Comparison of ENCODE assay signal across 23 cellular contexts in the genomic region with DNA sequence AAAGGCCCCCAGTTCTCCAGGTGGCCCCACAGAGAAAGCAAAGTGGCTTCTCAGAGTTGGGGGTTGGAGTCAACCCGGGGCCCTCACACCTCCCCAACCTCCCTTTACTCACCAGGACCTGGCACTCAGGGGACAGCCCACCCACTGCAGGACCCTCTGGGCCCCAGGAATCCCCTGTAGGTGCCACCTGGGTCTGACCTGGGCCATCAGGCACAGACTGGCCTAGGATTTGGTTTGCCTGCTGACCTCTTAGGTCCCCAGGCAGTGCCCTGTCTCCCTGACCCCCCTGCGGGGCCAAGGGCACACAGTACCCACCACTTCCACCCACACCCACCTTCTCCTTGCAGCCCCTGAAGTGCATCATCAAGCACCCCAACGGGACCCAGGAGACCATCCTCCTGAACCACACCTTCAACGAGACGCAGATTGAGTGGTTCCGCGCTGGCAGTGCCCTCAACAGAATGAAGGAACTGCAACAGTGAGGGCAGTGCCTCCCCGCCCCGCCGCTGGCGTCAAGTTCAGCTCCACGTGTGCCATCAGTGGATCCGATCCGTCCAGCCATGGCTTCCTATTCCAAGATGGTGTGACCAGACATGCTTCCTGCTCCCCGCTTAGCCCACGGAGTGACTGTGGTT. TPM values are rescaled to one million over a fixed set of nuclear protein-coding genes. Genes with fewer than 3 reads are reported as not detected.
DNase-seq lines count a peak whose midpoint lies in the region; ATAC-seq and TF ChIP-seq lines count a peak whose summit lies in the region.
"Had no signal": no experiment of that assay in that cellular context is flagged by ENCODE, and none has a peak within 500 bp of the region (broad histone marks: within the 10 kb centered on the region; RNA-seq: fewer than 3 reads in every experiment).

No MANE protein-coding gene starts in this region.

- peak overlapping the region; percentile 42 for H3K27ac Mint-ChIP-seq in activated naive CD8-positive, alpha-beta T cell
- H3K27ac Mint-ChIP-seq in activated naive CD8-positive, alpha-beta T cell treated with anti-CD3 and anti-CD28 coated beads, Interleukin-2, amount 50 U/mL, for 24 hours = no peak overlapping the region
- H3K27ac Mint-ChIP-seq in HFFc6 = peak overlapping the region; percentile 6; the same call in 1 of the 2 replicates

- intact Hi-C loops in dorsolateral prefrontal cortex (cut with DNase I) = loop anchor here in 1 of 2 donors (5.0 kb wide), 1 partner anchor 606 kb away; no protein-coding TSS in a partner anchor
- intact Hi-C loops in gastrocnemius medialis (cut with DNase I; ENCODE audit: low total_unique reads) = loop anchor here (5.0 kb wide), 1 partner anchor 201 kb away; no protein-coding TSS in a partner anchor
- intact Hi-C loops in colonic mucosa (cut with DNase I) = no loop called here

- DNase-seq in activated naive CD8-positive, alpha-beta T cell treated with anti-CD3 and anti-CD28 coated beads, Interleukin-2, amount 50 U/mL, for 24 hours = no peak
- no peak for DNase-seq in HFFc6
- no peak for DNase-seq in dorsolateral prefrontal cortex
- no peak for DNase-seq in gastrocnemius medialis
- no peak for DNase-seq in colonic mucosa
- no peak for DNase-seq in NCI-H2081 treated with DMSO at 0.1 percent for 48 hours (lab: John Stamatoyannopoulos, UW)
- no peak for DNase-seq in NCI-H510A treated with DMSO at 0.1 percent for 48 hours (lab: John Stamatoyannopoulos, UW)
- DNase-seq: ACHN; activated CD4-positive, alpha-beta T cell treated with anti-CD3 and anti-CD28 coated beads, Interleukin-2, amount 50 U/mL, for 1 hour; activated gamma-delta T cell treated with Interleukin-2 at 50 U/mL for 16 hours; CD4-positive, alpha-beta memory T cell; DMS79 treated with DMSO at 0.1 percent for 48 hours; hippocampal formation; KG1; kidney; mesendoderm; NCI-H2029 treated with DMSO at 0.1 percent for 48 hours; NK-92 treated with Interleukin-12 subunit alpha and Interleukin-12 subunit beta, amount 100 ng/mL, for 24 hours; testis had no signal

- H3K27ac ChIP-seq in dorsolateral prefrontal cortex (peak overlapping the region in 51 of 59 donors; percentile 4 to 99 (median 90)), gastrocnemius medialis (peak overlapping the region; percentile 73 to 96 (median 84)), colonic mucosa (no peak overlapping the region)

- no peak for TF ChIP-seq POLR2A in gastrocnemius medialis (IDR thresholded peaks at IDR 0.05)

- no peaks in the 10 kb centered on the region for H3K27me3 Mint-ChIP-seq in activated naive CD8-positive, alpha-beta T cell
- no peaks in the 10 kb centered on the region for H3K27me3 Mint-ChIP-seq in activated naive CD8-positive, alpha-beta T cell treated with anti-CD3 and anti-CD28 coated beads, Interleukin-2, amount 50 U/mL, for 24 hours
- peaks cover 29% of the 10 kb centered on the region for H3K27me3 Mint-ChIP-seq in HFFc6 (ENCODE audit: insufficient read depth)
- H3K27me3 Mint-ChIP-seq: CD4-positive, alpha-beta memory T cell; progenitor cell of endocrine pancreas had no signal

- TF ChIP-seq CTCF in HFFc6 (IDR thresholded peaks at IDR 0.05) (no peak), dorsolateral prefrontal cortex (IDR thresholded peaks at IDR 0.05 in 54 of 56, conservative IDR thresholded peaks at IDR 0.05 in 2 of 56; ENCODE audit: low read depth in 1 of 56, partially characterized antibody in 56 of 56) (no peak), gastrocnemius medialis (IDR thresholded peaks at IDR 0.05 in 4 of 5, conservative IDR thresholded peaks at IDR 0.05 in 1 of 5) (no peak), colonic mucosa (IDR thresholded peaks at IDR 0.05) (no peak)

- H3K4me3 ChIP-seq in dorsolateral prefrontal cortex = no peak overlapping the region
- no peak overlapping the region for H3K4me3 ChIP-seq in gastrocnemius medialis
- no peak overlapping the region for H3K4me3 ChIP-seq in colonic mucosa
- H3K4me3 ChIP-seq: smooth muscle cell, testis had no signal

- H3K27me3 ChIP-seq in dorsolateral prefrontal cortex = no peaks in the 10 kb centered on the region
- no peaks in the 10 kb centered on the region for H3K27me3 ChIP-seq in gastrocnemius medialis
- H3K27me3 ChIP-seq in colonic mucosa = no peaks in the 10 kb centered on the region
- H3K27me3 ChIP-seq: testis had no signal

- no peak overlapping the region for H3K9ac ChIP-seq in colonic mucosa (ENCODE audit: low read depth in 2 of 2, low read length in 2 of 2)

- H3K4me1 ChIP-seq in gastrocnemius medialis (peaks cover 24 to 35% of the 10 kb centered on the region in 2 donors), colonic mucosa (no peaks in the 10 kb centered on the region)

- ATAC-seq in activated naive CD8-positive, alpha-beta T cell treated with anti-CD3 and anti-CD28 coated beads, Interleukin-2, amount 50 U/mL, for 24 hours = no peak
- ATAC-seq in gastrocnemius medialis = no peak

- in situ Hi-C loops in gastrocnemius medialis (cut with MboI; ENCODE audit: low sequenced_read_pairs in 4 of 4) = loop anchor here in 1 of 4 donors (25.0 kb wide), 1 partner anchor 241 kb away; a partner anchor contains a TSS

- peaks cover 24% of the 10 kb centered on the region for H3K4me1 Mint-ChIP-seq in activated naive CD8-positive, alpha-beta T cell (ENCODE audit: low read depth)
- peaks cover 19% of the 10 kb centered on the region for H3K4me1 Mint-ChIP-seq in activated naive CD8-positive, alpha-beta T cell treated with anti-CD3 and anti-CD28 coated beads, Interleukin-2, amount 50 U/mL, for 24 hours
- peaks cover 11% of the 10 kb centered on the region for H3K4me1 Mint-ChIP-seq in HFFc6 (ENCODE audit: low read depth)

- H3K9me3 ChIP-seq in gastrocnemius medialis (no peaks in the 10 kb centered on the region), colonic mucosa (no peaks in the 10 kb centered on the region)
- H3K9me3 ChIP-seq: testis had no signal

- H3K36me3 Mint-ChIP-seq in activated naive CD8-positive, alpha-beta T cell = peaks cover 3% of the 10 kb centered on the region
- H3K36me3 Mint-ChIP-seq in activated naive CD8-positive, alpha-beta T cell treated with anti-CD3 and anti-CD28 coated beads, Interleukin-2, amount 50 U/mL, for 24 hours (ENCODE audit: low read depth) = peaks cover 28% of the 10 kb centered on the region
- peaks cover 6% of the 10 kb centered on the region; the same call in 1 of the 2 replicates for H3K36me3 Mint-ChIP-seq in HFFc6 (ENCODE audit: low read depth)

- no peaks in the 10 kb centered on the region for H3K9me3 Mint-ChIP-seq in activated naive CD8-positive, alpha-beta T cell (ENCODE audit: low read depth)
- H3K9me3 Mint-ChIP-seq in activated naive CD8-positive, alpha-beta T cell treated with anti-CD3 and anti-CD28 coated beads, Interleukin-2, amount 50 U/mL, for 24 hours = no peaks in the 10 kb centered on the region
- no peaks in the 10 kb centered on the region for H3K9me3 Mint-ChIP-seq in HFFc6
- H3K9me3 Mint-ChIP-seq: CD4-positive, alpha-beta memory T cell had no signal

- H3K36me3 ChIP-seq in gastrocnemius medialis = peaks cover 0 to 71% of the 10 kb centered on the region in 2 donors
- H3K36me3 ChIP-seq in colonic mucosa = peaks cover 46% of the 10 kb centered on the region

- no peak overlapping the region for H3K4me3 Mint-ChIP-seq in activated naive CD8-positive, alpha-beta T cell
- H3K4me3 Mint-ChIP-seq in activated naive CD8-positive, alpha-beta T cell treated with anti-CD3 and anti-CD28 coated beads, Interleukin-2, amount 50 U/mL, for 24 hours = no peak overlapping the region
- no peak overlapping the region for H3K4me3 Mint-ChIP-seq in HFFc6
- H3K4me3 Mint-ChIP-seq: CD4-positive, alpha-beta memory T cell had no signal

RNA-seq across cellular contexts. Expression of a gene that starts 16.0 kb away (rescaled TPM):
- total RNA-seq in HFFc6 (2021; fragmentation: NEBNext Ultra II Directional; extraction: Animal tissue kit (Norgen Biotek cat#: 25700)) = 10 to 100 TPM; 50.9 to 72.1 (median 56.0) TPM
- 10 to 100 TPM; 47.5 to 93.1 (median 62.0) TPM for total RNA-seq in dorsolateral prefrontal cortex
- total RNA-seq in gastrocnemius medialis = 10 to 100 TPM in 1 of 4 donors, 1 to 10 TPM in 3; 5.7 to 11.0 (median 6.9) TPM
- 10 to 100 TPM in 1 of 2 donors, 1 to 10 TPM in 1; 9.2 to 20.0 TPM for total RNA-seq in colonic mucosa

RNA-seq across cellular contexts. Expression of a gene that starts 32.6 kb away (rescaled TPM):
- total RNA-seq in HFFc6 (2021; fragmentation: NEBNext Ultra II Directional; extraction: Animal tissue kit (Norgen Biotek cat#: 25700)) = 1 to 10 TPM; 3.4 to 7.9 (median 4.2) TPM
- 10 to 100 TPM in 111 of 120 experiments, 1 to 10 TPM in 9; 7.0 to 30.7 (median 15.7) TPM for total RNA-seq in dorsolateral prefrontal cortex
- total RNA-seq in gastrocnemius medialis = 1 to 10 TPM in 1 of 4 donors, under 1 TPM in 3; 0.41 to 3.9 (median 0.89) TPM
- total RNA-seq in colonic mucosa = 1 to 10 TPM in 1 of 2 donors, under 1 TPM in 1; 0.44 to 1.4 TPM
- total RNA-seq: CD4-positive, alpha-beta memory T cell; NCI-H460 had no signal

RNA-seq across cellular contexts. Expression of a gene that starts 59.3 kb away (rescaled TPM):
- 10 to 100 TPM; 72.3 to 87.4 (median 78.7) TPM for total RNA-seq in HFFc6 (2021; fragmentation: NEBNext Ultra II Directional; extraction: Animal tissue kit (Norgen Biotek cat#: 25700))
- total RNA-seq in dorsolateral prefrontal cortex = 100 to 1,000 TPM; 173 to 339 (median 261) TPM
- total RNA-seq in gastrocnemius medialis = 100 to 1,000 TPM; 361 to 763 (median 473) TPM
- total RNA-seq in colonic mucosa = 100 to 1,000 TPM; 254 to 268 TPM

RNA-seq across cellular contexts. Expression of a gene that starts 59.8 kb away (rescaled TPM):
- 10 to 100 TPM; 40.0 to 58.4 (median 55.3) TPM for total RNA-seq in HFFc6 (2021; fragmentation: NEBNext Ultra II Directional; extraction: Animal tissue kit (Norgen Biotek cat#: 25700))
- total RNA-seq in dorsolateral prefrontal cortex (10 to 100 TPM; 10.3 to 36.8 (median 22.3) TPM), gastrocnemius medialis (10 to 100 TPM; 33.8 to 43.5 (median 38.9) TPM), colonic mucosa (10 to 100 TPM; 39.5 to 55.0 TPM)
